In the genomic region with DNA sequence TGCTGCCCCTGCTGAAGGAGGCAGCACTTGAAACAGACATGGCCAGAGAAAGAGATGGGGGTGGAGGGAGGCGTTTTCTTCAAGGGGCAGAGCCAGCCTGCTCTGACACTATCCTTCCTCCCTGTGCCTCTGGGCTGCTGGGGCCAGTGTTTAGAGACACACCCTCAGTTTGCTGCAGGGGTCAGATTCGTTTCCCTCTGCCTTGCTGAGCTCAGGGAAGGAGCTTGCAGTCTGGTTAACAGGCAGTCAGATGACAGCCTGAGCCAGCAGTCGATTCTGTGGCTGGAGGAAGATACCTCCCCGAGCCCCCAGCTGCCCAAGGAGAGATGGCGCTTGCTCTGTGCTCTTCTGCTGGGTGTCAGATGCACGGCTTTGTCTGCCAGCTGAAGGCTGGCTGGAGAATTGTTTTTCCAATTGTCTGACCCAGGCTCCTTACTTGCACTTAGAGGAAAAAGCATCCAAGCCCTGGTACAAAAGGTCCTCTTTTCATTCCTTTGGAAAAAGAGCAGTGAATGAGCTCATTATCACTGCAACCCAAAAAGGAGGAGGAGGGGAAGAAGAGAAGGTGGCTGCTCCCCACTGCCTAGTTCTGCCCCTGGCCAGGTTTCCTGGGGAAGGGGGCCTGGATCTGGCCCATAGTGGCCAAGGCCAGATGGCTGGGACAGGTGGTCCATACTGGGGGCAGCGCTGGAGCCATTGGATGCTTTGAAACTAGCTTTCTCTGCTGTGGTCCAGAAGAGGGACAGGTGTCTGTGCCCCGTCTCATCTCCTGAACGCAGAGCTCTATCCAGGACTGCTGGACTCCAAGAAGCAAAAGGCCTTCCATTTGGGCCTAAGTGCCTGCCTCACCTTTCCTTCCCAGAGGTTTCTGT, we compare ENCODE assay signal across 10 cellular contexts.
DNase-seq lines count a peak whose midpoint lies in the region; ATAC-seq and TF ChIP-seq lines count a peak whose summit lies in the region.
"Had no signal": no experiment of that assay in that cellular context is flagged by ENCODE, and none has a peak within 500 bp of the region (broad histone marks: within the 10 kb centered on the region; RNA-seq: fewer than 3 reads in every experiment).

No MANE protein-coding gene starts in this region.

- intact Hi-C loops in naive thymus-derived CD4-positive, alpha-beta T cell (cut with micrococcal nuclease) = no loop called here
- intact Hi-C loops in aorta (cut with DNase I) (loop anchor here in 1 of 2 donors (10.0 kb wide), 1 partner anchor 82 kb away; no protein-coding TSS in a partner anchor), PC-3 (cut with micrococcal nuclease) (no loop called here)

- H3K9me2 ChIP-seq in PC-3 (replicated peaks; ENCODE audit: low read length) = no peaks in the 10 kb centered on the region

- no peaks in the 10 kb centered on the region for H3K27me3 ChIP-seq in naive thymus-derived CD4-positive, alpha-beta T cell (ENCODE audit: control insufficient read depth in 2 of 2, insufficient read depth in 2 of 2, low read length in 2 of 2)
- no peaks in the 10 kb centered on the region for H3K27me3 ChIP-seq in aorta (ENCODE audit: control insufficient read depth in 1 of 2, insufficient read depth in 2 of 2, low read length in 1 of 2)
- no peaks in the 10 kb centered on the region for H3K27me3 ChIP-seq in PC-3 (ENCODE audit: low read length)

- H3K4me1 ChIP-seq in naive thymus-derived CD4-positive, alpha-beta T cell (ENCODE audit: control insufficient read depth in 2 of 2, insufficient read depth in 2 of 2, low read length in 2 of 2) = peaks cover 0 to 12% of the 10 kb centered on the region in 2 donors
- H3K4me1 ChIP-seq in aorta (ENCODE audit: control insufficient read depth in 1 of 2, insufficient read depth in 2 of 2, low read length in 2 of 2) (peaks cover 2 to 4% of the 10 kb centered on the region in 2 donors), PC-3 (ENCODE audit: insufficient read depth, low read length) (no peaks in the 10 kb centered on the region)
- H3K4me1 ChIP-seq: A549 had no signal

- no peak overlapping the region for H3K9ac ChIP-seq in PC-3 (ENCODE audit: low read length)

- no peaks in the 10 kb centered on the region for H3F3A ChIP-seq in PC-3 (ENCODE audit: low read length, unreplicated experiment)

- peaks cover 0 to 8% (median 0%) of the 10 kb centered on the region in 3 experiments for H3K36me3 ChIP-seq in naive thymus-derived CD4-positive, alpha-beta T cell (ENCODE audit: control insufficient read depth in 2 of 3, insufficient read depth in 3 of 3, low read length in 3 of 3)
- H3K36me3 ChIP-seq in aorta (ENCODE audit: control insufficient read depth in 1 of 2, insufficient read depth in 2 of 2, low read length in 1 of 2) (no peaks in the 10 kb centered on the region), PC-3 (ENCODE audit: low read depth, low read length) (no peaks in the 10 kb centered on the region; the same call in 1 of the 2 replicates)

- no peaks in the 10 kb centered on the region for H3K9me3 ChIP-seq in naive thymus-derived CD4-positive, alpha-beta T cell (ENCODE audit: control insufficient read depth in 2 of 3, low read length in 3 of 3)
- H3K9me3 ChIP-seq in aorta (ENCODE audit: control insufficient read depth, low read length) (no peaks in the 10 kb centered on the region), PC-3 (ENCODE audit: low read length) (no peaks in the 10 kb centered on the region)
- H3K9me3 ChIP-seq: A549 had no signal

- DNase-seq in activated effector memory CD4-positive, alpha-beta T cell treated with anti-CD3 and anti-CD28 coated beads, Interleukin-2, amount 50 U/mL, for 16 hours = peak; percentile 37
- DNase-seq in activated effector memory CD4-positive, alpha-beta T cell treated with Interleukin-2 at 50 U/mL for 16 hours = no peak
- DNase-seq in fibroblast of peridontal ligament (ENCODE audit: extremely low read depth) = peak; percentile 41
- no peak for DNase-seq in naive thymus-derived CD4-positive, alpha-beta T cell
- DNase-seq in aorta = peak; percentile 67 to 87
- no peak for DNase-seq in PC-3
- DNase-seq: MM.1S had no signal

- no peak for TF ChIP-seq CTCF in PC-3 (conservative IDR thresholded peaks at IDR 0.05; ENCODE audit: low read depth, low read length)

- no peak overlapping the region for H3K4me3 Mint-ChIP-seq in naive thymus-derived CD4-positive, alpha-beta T cell

- H3K4me1 Mint-ChIP-seq in naive thymus-derived CD4-positive, alpha-beta T cell = peaks cover 0 to 7% (median 3%) of the 10 kb centered on the region in 7 donors

- ATAC-seq in naive thymus-derived CD4-positive, alpha-beta T cell = peak; percentile 39
- ATAC-seq in aorta (ENCODE audit: low FRiP score) = peak; percentile 65
- ATAC-seq in HG03196 (IDR thresholded peaks at IDR 0.05; ENCODE audit: unreplicated experiment) = no peak
- no peak for ATAC-seq in PC-3
- ATAC-seq in GM21529 (IDR thresholded peaks at IDR 0.05; ENCODE audit: unreplicated experiment) = no peak
- ATAC-seq: A549 had no signal

- peaks cover 0 to 15% (median 0%) of the 10 kb centered on the region in 5 donors for H3K36me3 Mint-ChIP-seq in naive thymus-derived CD4-positive, alpha-beta T cell

- CTCF ChIA-PET in naive thymus-derived CD4-positive, alpha-beta T cell (lab: Charles Lee) = no interaction called here
- CTCF ChIA-PET in PC-3 (lab: Charles Lee) = no interaction called here

- no peaks in the 10 kb centered on the region for H4K20me1 ChIP-seq in PC-3 (ENCODE audit: low read length)

- no peak overlapping the region for H3K27ac ChIP-seq in naive thymus-derived CD4-positive, alpha-beta T cell (ENCODE audit: low read depth, low read length)
- H3K27ac ChIP-seq in aorta (ENCODE audit: low read depth in 1 of 2, low read length in 2 of 2) = peak overlapping the region; percentile 34 to 79
- no peak overlapping the region for H3K27ac ChIP-seq in PC-3 (ENCODE audit: low read length)
- H3K27ac ChIP-seq: A549 had no signal

- POLR2A ChIA-PET in naive thymus-derived CD4-positive, alpha-beta T cell (lab: Charles Lee) = interaction anchor here (0.5 to 0.6 kb wide), 3 partner anchors 8 to 346 kb away, joined by 3 read pairs; no protein-coding TSS in a partner anchor
- POLR2A ChIA-PET in PC-3 (lab: Charles Lee; ENCODE audit: unreplicated experiment) = interaction anchor here (0.6 kb wide), 1 partner anchor 188 kb away, joined by 5 read pairs; no protein-coding TSS in a partner anchor

- no peak overlapping the region for H2AFZ ChIP-seq in PC-3 (ENCODE audit: low read length)

- H3K27ac Mint-ChIP-seq in naive thymus-derived CD4-positive, alpha-beta T cell = no peak overlapping the region

- no peaks in the 10 kb centered on the region for H3K79me2 ChIP-seq in PC-3 (ENCODE audit: low read length)

- no peak overlapping the region for H3K4me2 ChIP-seq in PC-3 (ENCODE audit: low read length)
- H3K4me2 ChIP-seq: A549 had no signal

- H3K27me3 Mint-ChIP-seq in naive thymus-derived CD4-positive, alpha-beta T cell = no peaks in the 10 kb centered on the region

- H3K4me3 ChIP-seq in naive thymus-derived CD4-positive, alpha-beta T cell (ENCODE audit: low read length) = no peak overlapping the region
- no peak overlapping the region for H3K4me3 ChIP-seq in aorta (ENCODE audit: low read length in 2 of 2)
- no peak overlapping the region for H3K4me3 ChIP-seq in PC-3 (ENCODE audit: low read length)
- H3K4me3 ChIP-seq: A549 had no signal

- no TSS peak for BruUV-seq in PC-3 (replicated peaks; lab: Mats Ljungman, UMichigan)

- WGBS in aorta, 2 donors = 28 to 32% methylated on average over 9 of the region's 9 CpGs

- H3K9me3 Mint-ChIP-seq in naive thymus-derived CD4-positive, alpha-beta T cell = no peaks in the 10 kb centered on the region

Comparison
In these comparisons a context has a peak if more than half of its experiments do, and no peak if none do; other contexts are left out.
1. DNase-seq: peak in activated effector memory CD4-positive, alpha-beta T cell treated with anti-CD3 and anti-CD28 coated beads, Interleukin-2, amount 50 U/mL, for 16 hours (single experiment), fibroblast of peridontal ligament (single experiment) and aorta (2 of 2); none in activated effector memory CD4-positive, alpha-beta T cell treated with Interleukin-2 at 50 U/mL for 16 hours (single experiment), naive thymus-derived CD4-positive, alpha-beta T cell (0 of 9) and PC-3 (single experiment).
2. ATAC-seq: peak in naive thymus-derived CD4-positive, alpha-beta T cell (single experiment) and aorta (single experiment); none in HG03196 (single experiment), PC-3 (single experiment) and GM21529 (single experiment).
3. H3K27ac ChIP-seq: peak in aorta (2 of 2); none in naive thymus-derived CD4-positive, alpha-beta T cell (single experiment) and PC-3 (single experiment).